In genomic region chr18:62957885-62958472, GRCh38 we compare ENCODE assay signal across 8 cellular contexts.
DNase-seq lines count a peak whose midpoint lies in the region; ATAC-seq and TF ChIP-seq lines count a peak whose summit lies in the region.

No MANE protein-coding gene starts in this region.

- no peak overlapping the region for H3K4me2 ChIP-seq in MM.1S (ENCODE audit: low read depth, low read length)

- TF ChIP-seq EP300 in gastroesophageal sphincter (IDR thresholded peaks at IDR 0.05) = no peak

- DNase-seq in AG09319 (ENCODE audit: extremely low read depth, low read depth) (no peak), MM.1S (peak; percentile 73), activated T-cell treated with anti-CD3 and anti-CD28 coated beads for 24 hours (ENCODE audit: low read depth) (peak; percentile 29), OCI-M2 (lab: John Stamatoyannopoulos, UW; ENCODE audit: unreplicated experiment) (no peak)
- peak; percentile 30 to 56 (median 44) for DNase-seq in stimulated activated CD4-positive, alpha-beta T cell treated with anti-CD3 and anti-CD28 coated beads, Interleukin-12 subunit alpha, Interleukin-12 subunit beta, amount 100 ng/mL, for 48 hours (ENCODE audit: low read depth in 2 of 3, low spot score in 1 of 3)

- no peaks in the 10 kb centered on the region for H3K79me2 ChIP-seq in MM.1S (ENCODE audit: low read length)

- no peaks in the 10 kb centered on the region for H3K36me3 ChIP-seq in MM.1S (replicated peaks; ENCODE audit: insufficient read depth, low read length)
- H3K36me3 ChIP-seq in gastroesophageal sphincter = peaks cover 0 to under 1% of the 10 kb centered on the region in 2 donors

- H3F3A ChIP-seq in MM.1S (ENCODE audit: insufficient read depth, low read length) = no peaks in the 10 kb centered on the region

- H3K27ac ChIP-seq in MM.1S (ENCODE audit: low read length) (no peak overlapping the region), gastroesophageal sphincter (no peak overlapping the region)

- ATAC-seq in GM18873 (IDR thresholded peaks at IDR 0.05; ENCODE audit: low FRiP score, unreplicated experiment) (peak; percentile 66), gastroesophageal sphincter (no peak), GM19452 (IDR thresholded peaks at IDR 0.05; ENCODE audit: unreplicated experiment) (no peak)

- H3K9me3 ChIP-seq in MM.1S (replicated peaks; ENCODE audit: insufficient read depth, low read length) = no peaks in the 10 kb centered on the region
- no peaks in the 10 kb centered on the region for H3K9me3 ChIP-seq in gastroesophageal sphincter

- no peak overlapping the region for H3K9ac ChIP-seq in MM.1S (ENCODE audit: low read length)

- no peaks in the 10 kb centered on the region for H3K27me3 ChIP-seq in MM.1S (replicated peaks; ENCODE audit: insufficient read depth, low read length)
- H3K27me3 ChIP-seq in gastroesophageal sphincter = no peaks in the 10 kb centered on the region

- H3K4me3 ChIP-seq in MM.1S (ENCODE audit: low read length) (no peak overlapping the region), gastroesophageal sphincter (no peak overlapping the region)

- no peak for TF ChIP-seq POLR2A in gastroesophageal sphincter (IDR thresholded peaks at IDR 0.05)

- no peaks in the 10 kb centered on the region for H4K20me1 ChIP-seq in MM.1S (ENCODE audit: insufficient read depth, low read length)

- H3K4me1 ChIP-seq in MM.1S (ENCODE audit: low read length) (no peaks in the 10 kb centered on the region), gastroesophageal sphincter (peaks cover 0 to 7% (median 0%) of the 10 kb centered on the region in 3 donors)

- peak; percentile 33 for TF ChIP-seq CTCF in AG09319 (IDR thresholded peaks at IDR 0.05; ENCODE audit: low read depth, low read length)
- peak; percentile 46 for TF ChIP-seq CTCF in MM.1S (IDR thresholded peaks at IDR 0.05; ENCODE audit: low read length)
- peak in 3 of 4 experiments; percentile 38 to 58 (median 47) for TF ChIP-seq CTCF in gastroesophageal sphincter (IDR thresholded peaks at IDR 0.05)

- H2AFZ ChIP-seq in MM.1S (ENCODE audit: low read length) = no peak overlapping the region

- H3K9me2 ChIP-seq in MM.1S (replicated peaks; ENCODE audit: insufficient read depth, low read length) = no peaks in the 10 kb centered on the region

- WGBS in gastroesophageal sphincter (ENCODE audit: low coverage in 1 of 2), 2 donors = 71 to 79% methylated on average over 5 to 8 of the region's 9 CpGs

Comparison
In these comparisons a context has a peak if more than half of its experiments do, and no peak if none do; other contexts are left out.
1. DNase-seq: peak in MM.1S (single experiment), activated T-cell treated with anti-CD3 and anti-CD28 coated beads for 24 hours (single experiment) and stimulated activated CD4-positive, alpha-beta T cell treated with anti-CD3 and anti-CD28 coated beads, Interleukin-12 subunit alpha, Interleukin-12 subunit beta, amount 100 ng/mL, for 48 hours (3 of 3); none in AG09319 (single experiment) and OCI-M2 (single experiment).
2. Peak in every context shown above with its lines, with median percentiles within 50 percentile points of each other: CTCF ChIP-seq.